ENCODE assay signal across 1 cellular context in the genomic region with DNA sequence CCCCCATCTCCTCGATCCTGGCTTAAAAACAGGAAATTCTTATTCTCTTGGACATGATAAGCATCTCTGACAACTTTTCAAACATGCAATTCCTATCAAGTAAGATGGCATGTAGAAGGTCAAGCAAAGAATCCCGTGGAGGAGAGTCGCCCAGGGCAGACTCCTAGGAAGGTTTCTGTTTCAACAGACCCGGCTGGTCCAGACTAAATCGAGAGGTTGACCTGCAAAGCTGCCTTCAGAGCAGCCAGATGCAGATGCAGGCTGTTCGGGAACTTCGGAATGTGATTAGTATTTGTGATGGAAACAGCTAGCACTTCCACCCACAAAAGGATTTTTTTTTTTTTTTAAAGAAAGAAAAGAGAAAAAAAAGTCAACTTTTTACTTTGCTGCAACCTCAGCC.
TF ChIP-seq lines count a peak whose summit lies in the region.

No MANE protein-coding gene starts in this region.

TF ChIP-seq in IMR-90, 13 proteins besides CTCF, POLR2A, EP300 and RAD21 (continued from another document):
- TF ChIP-seq NFE2L2 (IDR thresholded peaks at IDR 0.05; ENCODE audit: low read depth, low read length) (no peak), RFX5 (IDR thresholded peaks at IDR 0.05; ENCODE audit: low read depth, low read length) (no peak), CHD1 (IDR thresholded peaks at IDR 0.05; ENCODE audit: low read depth, low read length) (no peak), BHLHE40 (IDR thresholded peaks at IDR 0.05; ENCODE audit: low read depth, low read length) (no peak), MAZ (IDR thresholded peaks at IDR 0.05; ENCODE audit: borderline replicate concordance, low read depth, low read length) (no peak), MXI1 (IDR thresholded peaks at IDR 0.05; ENCODE audit: borderline replicate concordance, low read depth, low read length) (no peak), SMC3 (IDR thresholded peaks at IDR 0.05; ENCODE audit: low read depth, low read length) (no peak), RCOR1 (IDR thresholded peaks at IDR 0.05; ENCODE audit: insufficient replicate concordance, low read length) (no peak)
- TF ChIP-seq, protein P1, sequence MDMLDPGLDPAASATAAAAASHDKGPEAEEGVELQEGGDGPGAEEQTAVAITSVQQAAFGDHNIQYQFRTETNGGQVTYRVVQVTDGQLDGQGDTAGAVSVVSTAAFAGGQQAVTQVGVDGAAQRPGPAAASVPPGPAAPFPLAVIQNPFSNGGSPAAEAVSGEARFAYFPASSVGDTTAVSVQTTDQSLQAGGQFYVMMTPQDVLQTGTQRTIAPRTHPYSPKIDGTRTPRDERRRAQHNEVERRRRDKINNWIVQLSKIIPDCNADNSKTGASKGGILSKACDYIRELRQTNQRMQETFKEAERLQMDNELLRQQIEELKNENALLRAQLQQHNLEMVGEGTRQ (IDR thresholded peaks at IDR 0.05; ENCODE audit: low read depth, low read length) = no peak
TF ChIP-seq in IMR-90: peak in this region for 0.
